In genomic region chr17:72771734-72772133, GRCh38 we compare ENCODE assay signal across 24 cellular contexts.
DNase-seq lines count a peak whose midpoint lies in the region; ATAC-seq, FAIRE-seq and TF ChIP-seq lines count a peak whose summit lies in the region.
"Had no signal": no experiment of that assay in that cellular context is flagged by ENCODE, and none has a peak within 500 bp of the region (broad histone marks: within the 10 kb centered on the region; RNA-seq: fewer than 3 reads in every experiment).

No MANE protein-coding gene starts in this region.

- H3K4me2 ChIP-seq in OCI-LY7 (ENCODE audit: low read length): peak overlapping the region; percentile 76

- CTCF ChIA-PET in OCI-LY7 (lab: Charles Lee; ENCODE audit: unreplicated experiment): no interaction called here

- H3K27me3 Mint-ChIP-seq in glutamatergic neuron (ENCODE audit: unreplicated experiment): peaks cover 12% of the 10 kb centered on the region
- H3K27me3 Mint-ChIP-seq: CD4-positive, alpha-beta T cell had no signal

- no TSS peak for BruUV-seq in OCI-LY7 (replicated peaks; lab: Mats Ljungman, UMichigan)

- peaks cover 16% of the 10 kb centered on the region for H3K36me3 ChIP-seq in OCI-LY7 (ENCODE audit: insufficient read depth, low read length)
- H3K36me3 ChIP-seq: MG63 had no signal

- TF ChIP-seq CTCF in OCI-LY7 (conservative IDR thresholded peaks at IDR 0.05; ENCODE audit: low read length) (0 out of 2 replicates have a peak, but pooled peaks have one; percentile 24), glutamatergic neuron (IDR thresholded peaks at IDR 0.05; ENCODE audit: partially characterized antibody, unreplicated experiment) (no peak)

- peaks cover 35% of the 10 kb centered on the region for H3K4me1 Mint-ChIP-seq in glutamatergic neuron (ENCODE audit: low read depth, unreplicated experiment)

- FAIRE-seq in GM12891 (lab: Jason Lieb, UNC): no peak
- FAIRE-seq: GM12892, GM18507, H54 had no signal

- peak; percentile 24 for DNase-seq in NCI-H2171 treated with DMSO at 0.1 percent for 48 hours (lab: John Stamatoyannopoulos, UW)
- DNase-seq in NCI-H2171 (lab: John Stamatoyannopoulos, UW): no peak
- DNase-seq in OCI-LY7 (ENCODE audit: low spot score): peak; percentile 47
- no peak for DNase-seq in glutamatergic neuron
- no peak for DNase-seq in kidney glomerular epithelial cell (lab: John Stamatoyannopoulos, UW)
- no peak for DNase-seq in GM12891 (ENCODE audit: insufficient read length, low spot score)
- DNase-seq in SW 1271 (lab: John Stamatoyannopoulos, UW): no peak
- DNase-seq: Caco-2; CD4-positive, alpha-beta T cell; EL; IMR-90; Kasumi-1; MG63; NCI-H1048; NCI-H1436; NCI-H2029; NCI-H774; PC-3; SIG-M5 had no signal

- H3K27ac ChIP-seq in OCI-LY7 (ENCODE audit: low read depth, low read length, poor library complexity, severe bottlenecking): peak overlapping the region; percentile 96
- H3K27ac ChIP-seq: RWPE1 had no signal

- H3K79me2 ChIP-seq in OCI-LY7 (ENCODE audit: insufficient read depth, low read depth, low read length): no peaks in the 10 kb centered on the region

- H3K36me3 Mint-ChIP-seq in glutamatergic neuron (ENCODE audit: unreplicated experiment): peaks cover 18% of the 10 kb centered on the region

- ATAC-seq in HG03565 (IDR thresholded peaks at IDR 0.05; ENCODE audit: unreplicated experiment): no peak
- ATAC-seq: PC-3 had no signal

- POLR2A ChIA-PET in OCI-LY7 (lab: Charles Lee): interaction anchor here (0.6 kb wide), 1 partner anchor 1372 kb away, joined by 3 read pairs; no protein-coding TSS in a partner anchor

- H3K9me3 ChIP-seq in OCI-LY7 (ENCODE audit: low read length): peaks cover 11% of the 10 kb centered on the region; the same call in 1 of the 2 replicates
- H3K9me3 ChIP-seq: MG63 had no signal

- peak overlapping the region; percentile 6 for H3K27ac Mint-ChIP-seq in glutamatergic neuron (ENCODE audit: unreplicated experiment)
- H3K27ac Mint-ChIP-seq: CD4-positive, alpha-beta T cell had no signal

- H3K4me3 ChIP-seq in OCI-LY7 (ENCODE audit: low read depth, low read length, poor library complexity, severe bottlenecking): peak overlapping the region; percentile 55
- H3K4me3 ChIP-seq: MG63 had no signal

- no peaks in the 10 kb centered on the region for H4K20me1 ChIP-seq in OCI-LY7 (ENCODE audit: insufficient read depth, low read length)

- H3K4me3 Mint-ChIP-seq in glutamatergic neuron (ENCODE audit: unreplicated experiment): no peak overlapping the region
- H3K4me3 Mint-ChIP-seq: CD4-positive, alpha-beta T cell had no signal

- peaks cover 60% of the 10 kb centered on the region for H3K4me1 ChIP-seq in OCI-LY7 (ENCODE audit: insufficient read depth, low read length, poor library complexity, severe bottlenecking)
- H3K4me1 ChIP-seq: Caco-2 had no signal

- intact Hi-C loops in OCI-LY7 (cut with micrococcal nuclease; ENCODE audit: unreplicated experiment): loop anchor here (1.0 kb wide), 1 partner anchor 44 kb away; no protein-coding TSS in a partner anchor

- no peak for TF ChIP-seq POLR2A in GM12891 (IDR thresholded peaks at IDR 0.05; ENCODE audit: low read depth, low read length)

- peaks cover 23% of the 10 kb centered on the region for H3K9me3 Mint-ChIP-seq in glutamatergic neuron (ENCODE audit: unreplicated experiment)

- H2AFZ ChIP-seq in OCI-LY7 (ENCODE audit: low read length): peak overlapping the region; percentile 29; the same call in 1 of the 2 replicates

- H3K9me2 ChIP-seq in OCI-LY7 (ENCODE audit: insufficient read depth, low read length): no peaks in the 10 kb centered on the region

TF ChIP-seq in GM12891, 5 proteins besides CTCF, POLR2A, EP300 and RAD21:
- TF ChIP-seq SPI1 (IDR thresholded peaks at IDR 0.05; ENCODE audit: low read depth, low read length) (no peak), TAF1 (IDR thresholded peaks at IDR 0.05; ENCODE audit: low read depth, low read length) (no peak), POU2F2 (IDR thresholded peaks at IDR 0.05; ENCODE audit: low read depth, low read length) (no peak), POLR2AphosphoS5 (IDR thresholded peaks at IDR 0.05; ENCODE audit: low read depth, low read length) (no peak), PAX5 (IDR thresholded peaks at IDR 0.05; ENCODE audit: insufficient read depth, low read length, severe bottlenecking) (no peak)

Comparison
In these comparisons a context has a peak if more than half of its experiments do, and no peak if none do; other contexts are left out.
1. DNase-seq: peak in NCI-H2171 treated with DMSO at 0.1 percent for 48 hours (single experiment) and OCI-LY7 (single experiment); none in NCI-H2171 (single experiment), glutamatergic neuron (single experiment), kidney glomerular epithelial cell (single experiment), GM12891 (single experiment) and SW 1271 (0 of 2).